In the genomic region with DNA sequence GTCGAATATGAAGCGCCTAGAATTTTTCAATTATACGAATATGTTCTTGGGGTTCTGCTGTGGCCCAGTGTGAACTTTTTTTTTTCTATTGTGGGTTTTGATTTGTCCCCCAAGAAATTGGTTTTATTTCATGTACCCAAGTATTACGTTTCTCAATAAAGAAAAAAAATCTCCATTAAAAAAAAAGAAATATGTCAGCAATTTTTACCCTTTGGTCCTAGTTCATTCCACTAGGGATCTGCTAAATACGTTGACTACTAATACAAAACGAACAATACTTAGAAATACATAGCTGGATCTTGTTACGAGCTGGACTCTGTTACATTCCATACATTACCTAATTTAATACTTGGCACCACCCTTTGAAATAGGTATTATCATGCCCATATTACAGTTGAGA, we compare ENCODE assay signal across 29 cellular contexts.
"Had no signal": no experiment of that assay in that cellular context is flagged by ENCODE, and none has a peak within 500 bp of the region (broad histone marks: within the 10 kb centered on the region; RNA-seq: fewer than 3 reads in every experiment).

No MANE protein-coding gene starts in this region.

- H3K9me3 Mint-ChIP-seq: stimulated activated naive CD8-positive, alpha-beta T cell treated with anti-CD3 and anti-CD28 coated beads, Interleukin-15, Interleukin-2, amounts not matched to agents 100 ng/mL and 50 ng/mL, for 24 hours; type B pancreatic cell had no signal

- H3K36me3 Mint-ChIP-seq: stimulated activated effector memory CD8-positive, alpha-beta T cell treated with anti-CD3 and anti-CD28 coated beads, Interleukin-12 subunit alpha, Interleukin-12 subunit beta, amount 100 ng/mL, for 72 hours; stimulated activated memory B cell treated with anti-CD40 and anti-IgM and Interleukin-4, amounts not matched to agents 10 μg/mL and 1 μg/mL and 100 μg/mL, for 72 hours; stimulated activated naive B cell treated with anti-CD40 and anti-IgM and Interleukin-4, amounts not matched to agents 10 μg/mL and 1 μg/mL and 100 μg/mL, for 72 hours; type B pancreatic cell had no signal

- H3K36me3 ChIP-seq: stomach, suprapubic skin, thoracic aorta, thyroid gland, tibial artery, tibial nerve, transverse colon, upper lobe of left lung, upper lobe of right lung, uterus, vagina had no signal

- H3K27me3 Mint-ChIP-seq: stimulated activated memory B cell treated with anti-CD40 and anti-IgM and Interleukin-4, amounts not matched to agents 10 μg/mL and 1 μg/mL and 100 μg/mL, for 72 hours; stimulated activated naive CD8-positive, alpha-beta T cell treated with anti-CD3 and anti-CD28 coated beads, Interleukin-15, amount 100 ng/mL, for 72 hours; type B pancreatic cell had no signal

- ATAC-seq: stimulated activated effector memory CD8-positive, alpha-beta T cell treated with anti-CD3 and anti-CD28 coated beads, Interleukin-12 subunit alpha, Interleukin-12 subunit beta, amount 100 ng/mL, for 72 hours; stimulated activated memory B cell treated with anti-CD40 and anti-IgM and Interleukin-4, amounts not matched to agents 10 μg/mL and 1 μg/mL and 100 μg/mL, for 72 hours; stimulated activated naive B cell treated with anti-CD40 and anti-IgM and Interleukin-4, amounts not matched to agents 10 μg/mL and 1 μg/mL and 100 μg/mL, for 72 hours; stimulated activated naive CD8-positive, alpha-beta T cell treated with anti-CD3 and anti-CD28 coated beads, Interleukin-15, amount 100 ng/mL, for 72 hours; stimulated activated naive CD8-positive, alpha-beta T cell treated with anti-CD3 and anti-CD28 coated beads, Interleukin-15, Interleukin-2, amounts not matched to agents 100 U/mL and 50 U/mL, for 24 hours; upper lobe of right lung had no signal

- DNase-seq: stimulated activated CD4-positive, alpha-beta T cell treated with anti-CD3 and anti-CD28 coated beads, Interleukin-2, amount 100 ng/mL, for 48 hours; stimulated activated CD4-positive, alpha-beta T cell treated with anti-CD3 and anti-CD28 coated beads, Interleukin-4, amount 100 ng/mL, for 1 hour; stimulated activated CD4-positive, alpha-beta T cell treated with anti-CD3 and anti-CD28 coated beads, Interleukin-4, amount 100 ng/mL, for 24 hours; stimulated activated CD4-positive, alpha-beta T cell treated with anti-CD3 and anti-CD28 coated beads, Interleukin-4, amount 100 ng/mL, for 4 hours; stimulated activated CD8-positive, alpha-beta memory T cell treated with anti-CD3 and anti-CD28 coated beads, Interleukin-4, amount 100 ng/mL, for 48 hours; stimulated activated naive B cell treated with anti-CD40 and anti-IgM and Interleukin-4, amounts not matched to agents 10 μg/mL and 1 μg/mL and 100 μg/mL, for 72 hours; stimulated activated naive CD4-positive, alpha-beta T cell; stimulated activated naive CD4-positive, alpha-beta T cell treated with Interleukin-2 at 50 U/mL for 16 hours; stimulated activated naive CD8-positive, alpha-beta T cell treated with anti-CD3 and anti-CD28 coated beads, Interleukin-15, amount 100 ng/mL, for 72 hours; stimulated activated naive CD8-positive, alpha-beta T cell treated with anti-CD3 and anti-CD28 coated beads, Interleukin-15, Interleukin-2, amounts not matched to agents 100 U/mL and 50 U/mL, for 24 hours; stomach; substantia nigra; testis; thyroid gland; tibial artery; transverse colon; trophoblast cell; upper lobe of right lung; uterus had no signal

- H3K4me3 ChIP-seq: stomach, suprapubic skin, testis, thoracic aorta, thyroid gland, tibial artery, tibial nerve, transverse colon, upper lobe of left lung, upper lobe of right lung, uterus, vagina had no signal

- H3K27ac Mint-ChIP-seq: stimulated activated effector memory CD8-positive, alpha-beta T cell treated with anti-CD3 and anti-CD28 coated beads, Interleukin-12 subunit alpha, Interleukin-12 subunit beta, amount 100 ng/mL, for 72 hours; stimulated activated memory B cell treated with anti-CD40 and anti-IgM and Interleukin-4, amounts not matched to agents 10 μg/mL and 1 μg/mL and 100 μg/mL, for 72 hours; stimulated activated naive B cell treated with anti-CD40 and anti-IgM and Interleukin-4, amounts not matched to agents 10 μg/mL and 1 μg/mL and 100 μg/mL, for 72 hours; stimulated activated naive CD8-positive, alpha-beta T cell treated with anti-CD3 and anti-CD28 coated beads, Interleukin-15, amount 100 ng/mL, for 72 hours; stimulated activated naive CD8-positive, alpha-beta T cell treated with anti-CD3 and anti-CD28 coated beads, Interleukin-15, Interleukin-2, amounts not matched to agents 100 ng/mL and 50 ng/mL, for 24 hours; type B pancreatic cell had no signal

- H3K27ac ChIP-seq: stomach, suprapubic skin, testis, thoracic aorta, thyroid gland, tibial artery, tibial nerve, transverse colon, upper lobe of left lung, upper lobe of right lung, uterus, vagina had no signal

- H3K4me1 Mint-ChIP-seq: stimulated activated effector memory CD8-positive, alpha-beta T cell treated with anti-CD3 and anti-CD28 coated beads, Interleukin-12 subunit alpha, Interleukin-12 subunit beta, amount 100 ng/mL, for 72 hours; stimulated activated naive B cell treated with anti-CD40 and anti-IgM and Interleukin-4, amounts not matched to agents 10 μg/mL and 1 μg/mL and 100 μg/mL, for 72 hours; stimulated activated naive CD8-positive, alpha-beta T cell treated with anti-CD3 and anti-CD28 coated beads, Interleukin-15, amount 100 ng/mL, for 72 hours had no signal

- H3K4me3 Mint-ChIP-seq: stimulated activated effector memory CD8-positive, alpha-beta T cell treated with anti-CD3 and anti-CD28 coated beads, Interleukin-12 subunit alpha, Interleukin-12 subunit beta, amount 100 ng/mL, for 72 hours; stimulated activated memory B cell treated with anti-CD40 and anti-IgM and Interleukin-4, amounts not matched to agents 10 μg/mL and 1 μg/mL and 100 μg/mL, for 72 hours; stimulated activated naive B cell treated with anti-CD40 and anti-IgM and Interleukin-4, amounts not matched to agents 10 μg/mL and 1 μg/mL and 100 μg/mL, for 72 hours; stimulated activated naive CD8-positive, alpha-beta T cell treated with anti-CD3 and anti-CD28 coated beads, Interleukin-15, amount 100 ng/mL, for 72 hours; stimulated activated naive CD8-positive, alpha-beta T cell treated with anti-CD3 and anti-CD28 coated beads, Interleukin-15, Interleukin-2, amounts not matched to agents 100 ng/mL and 50 ng/mL, for 24 hours; type B pancreatic cell had no signal

- H3K9me3 ChIP-seq: stomach, suprapubic skin, testis, thoracic aorta, thyroid gland, tibial artery, tibial nerve, transverse colon, upper lobe of left lung, upper lobe of right lung, uterus, vagina had no signal

- H3K27me3 ChIP-seq: stomach, suprapubic skin, testis, thyroid gland, tibial artery, tibial nerve, transverse colon, upper lobe of left lung, uterus, vagina had no signal

- H3K4me1 ChIP-seq: stomach, suprapubic skin, testis, thyroid gland, tibial artery, tibial nerve, transverse colon, upper lobe of left lung, upper lobe of right lung, uterus, vagina had no signal

- FAIRE-seq: urothelium cell line had no signal
